Comparison of ENCODE assay signal across 8 cellular contexts in genomic region chr12:123269395-123269892, GRCh38. TPM values are rescaled to one million over a fixed set of nuclear protein-coding genes. Genes with fewer than 3 reads are reported as not detected.
DNase-seq lines count a peak whose midpoint lies in the region; TF ChIP-seq lines count a peak whose summit lies in the region.

No MANE protein-coding gene starts in this region.

- POLR2A ChIA-PET in HEK293T (lab: Yijun Ruan, JAX): interaction anchor here (2.1 kb wide), 1 partner anchor 36 kb away, joined by 8 read pairs; the partner anchor contains the start of genes MPHOSPH9 and MTRFR

- peak overlapping the region; percentile 85 for H3K4me3 ChIP-seq in fibroblast of the aortic adventitia (ENCODE audit: low read depth, low read length)
- H3K4me3 ChIP-seq in tibial nerve: peak overlapping the region; percentile 57 to 78 (median 75)

- peaks cover 0 to 29% (median 0%) of the 10 kb centered on the region in 3 donors for H3K36me3 ChIP-seq in tibial nerve

- peak; percentile 74 for DNase-seq in G401 (ENCODE audit: low spot score)
- DNase-seq in NCI-H1694 treated with DMSO at 0.1 percent for 48 hours (lab: John Stamatoyannopoulos, UW): peak; percentile 47
- DNase-seq in activated naive CD4-positive, alpha-beta T cell treated with Interleukin-2 at 50 U/mL for 16 hours: peak; percentile 13
- DNase-seq in fibroblast of the aortic adventitia (ENCODE audit: low read depth): peak; percentile 58
- peak; percentile 93 for DNase-seq in myocyte (ENCODE audit: low read depth)
- DNase-seq in tibial nerve (ENCODE audit: low spot score in 2 of 2): peak; percentile 60 to 70
- no peak for DNase-seq in A172 (ENCODE audit: low spot score)
- no peak for DNase-seq in HEK293T (ENCODE audit: extremely low spot score)

- peak in 1 of 2 donors; percentile 36 for TF ChIP-seq EP300 in tibial nerve (IDR thresholded peaks at IDR 0.05)

- peaks cover 0 to 46% (median 30%) of the 10 kb centered on the region in 4 donors for H3K4me1 ChIP-seq in tibial nerve

- CTCF ChIA-PET in HEK293T (lab: Yijun Ruan, JAX): interaction anchor here (0.9 kb wide), 1 partner anchor 36 kb away, joined by 3 read pairs; the partner anchor contains the start of genes MPHOSPH9 and MTRFR

- H3K27ac ChIP-seq in tibial nerve: peak overlapping the region; percentile 78 to 97 (median 85)

- TF ChIP-seq POLR2A in tibial nerve (IDR thresholded peaks at IDR 0.05): peak in 1 of 2 donors; percentile 25

- in situ Hi-C loops in G401 (cut with HindIII; ENCODE audit: low sequenced_read_pairs): no loop called here

- 1 to 3% methylated on average over 29 to 32 of the region's 32 CpGs for WGBS in tibial nerve, 2 donors

- no peaks in the 10 kb centered on the region for H3K27me3 ChIP-seq in tibial nerve

- TF ChIP-seq CTCF in fibroblast of the aortic adventitia (IDR thresholded peaks at IDR 0.05; ENCODE audit: insufficient read depth, low read length) (no peak), tibial nerve (IDR thresholded peaks at IDR 0.05) (peak in 1 of 5 experiments; percentile 11)

- H3K9me3 ChIP-seq in tibial nerve: no peaks in the 10 kb centered on the region

TF ChIP-seq in HEK293T, 16 proteins besides CTCF, POLR2A, EP300 and RAD21:
- no peak for TF ChIP-seq L3MBTL2 (conservative IDR thresholded peaks at IDR 0.05)
- TF ChIP-seq TARDBP (IDR thresholded peaks at IDR 0.05): no peak
- TF ChIP-seq CTBP1 (IDR thresholded peaks at IDR 0.05; ENCODE audit: borderline replicate concordance): no peak
- TF ChIP-seq FOXA1 (IDR thresholded peaks at IDR 0.05): no peak
- TF ChIP-seq FOXM1 (IDR thresholded peaks at IDR 0.05; ENCODE audit: borderline replicate concordance): no peak
- no peak for TF ChIP-seq ARNT (IDR thresholded peaks at IDR 0.05)
- TF ChIP-seq HDGF (IDR thresholded peaks at IDR 0.05; ENCODE audit: borderline replicate concordance): no peak

RNA-seq across cellular contexts. Expression of gene CDK2AP1, which starts 2.2 kb away (rescaled TPM):
- total RNA-seq in G401 (2014; rRNA removed; shearing (Covaris generic)): 132 and 223 TPM in 2 replicates
- 85.5 and 356 TPM in 2 replicates for total RNA-seq in fibroblast of the aortic adventitia (ENCODE audit: low replicate concordance)
- 466 and 496 TPM in 2 replicates for total RNA-seq in myocyte
- 432 TPM for polyA plus RNA-seq in myocyte (2012)
- total RNA-seq in tibial nerve: 10 to 100 TPM; 52.0 to 73.2 (median 66.8) TPM
- 252 and 256 TPM in 2 replicates for total RNA-seq in A172 (2014; rRNA removed; shearing (Covaris generic))

RNA-seq across cellular contexts. Expression of gene MTRFR, which starts 36.2 kb away (rescaled TPM):
- 13.5 and 17.5 TPM in 2 replicates for total RNA-seq in G401 (2014; rRNA removed; shearing (Covaris generic))
- total RNA-seq in fibroblast of the aortic adventitia (ENCODE audit: low replicate concordance) (12.8 and 17.5 TPM in 2 replicates), myocyte (7.5 and 8.7 TPM in 2 replicates), tibial nerve (10 to 100 TPM; 10.0 to 13.8 (median 11.8) TPM)
- polyA plus RNA-seq in myocyte (2012): 16.0 TPM
- total RNA-seq in A172 (2014; rRNA removed; shearing (Covaris generic)): 14.8 and 20.2 TPM in 2 replicates

RNA-seq across cellular contexts. Expression of gene MPHOSPH9, which starts 36.5 kb away (rescaled TPM):
- total RNA-seq in G401 (2014; rRNA removed; shearing (Covaris generic)): 43.2 and 52.6 TPM in 2 replicates
- total RNA-seq in fibroblast of the aortic adventitia (ENCODE audit: low replicate concordance) (27.4 and 68.9 TPM in 2 replicates), myocyte (54.4 and 55.3 TPM in 2 replicates), tibial nerve (10 to 100 TPM; 24.1 to 35.2 (median 29.6) TPM)
- 7.1 TPM for polyA plus RNA-seq in myocyte (2012)
- total RNA-seq in A172 (2014; rRNA removed; shearing (Covaris generic)): 59.8 and 75.1 TPM in 2 replicates

Comparison
In these comparisons a context has a peak if more than half of its experiments do, and no peak if none do; other contexts are left out.
1. DNase-seq: peak in G401 (single experiment), NCI-H1694 treated with DMSO at 0.1 percent for 48 hours (single experiment), activated naive CD4-positive, alpha-beta T cell treated with Interleukin-2 at 50 U/mL for 16 hours (single experiment), fibroblast of the aortic adventitia (single experiment), myocyte (single experiment) and tibial nerve (2 of 2); none in A172 (single experiment) and HEK293T (single experiment).